In the genomic region with DNA sequence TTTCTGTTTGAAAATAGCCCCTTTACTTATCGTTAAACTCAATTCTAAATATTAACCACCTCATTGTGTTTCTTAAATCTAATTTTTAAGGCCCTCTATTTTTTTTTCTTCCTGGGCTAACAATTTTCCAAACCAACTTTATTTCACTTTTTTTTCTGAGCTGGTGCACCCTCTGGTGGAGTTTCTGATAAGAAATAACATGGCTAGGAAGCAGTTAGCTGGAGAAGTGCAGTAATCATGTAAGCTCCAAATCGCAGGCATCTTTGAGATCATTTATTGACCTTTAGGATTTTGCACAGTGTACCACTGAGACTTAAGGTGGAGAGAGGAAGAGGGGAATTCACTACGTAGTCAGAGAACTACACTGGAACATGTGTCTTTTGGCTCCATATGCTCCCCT, we compare ENCODE assay signal across 9 cellular contexts. TPM values are rescaled to one million over a fixed set of nuclear protein-coding genes. Genes with fewer than 3 reads are reported as not detected.
DNase-seq lines count a peak whose midpoint lies in the region; ATAC-seq, FAIRE-seq and TF ChIP-seq lines count a peak whose summit lies in the region.
"Had no signal": no experiment of that assay in that cellular context is flagged by ENCODE, and none has a peak within 500 bp of the region (broad histone marks: within the 10 kb centered on the region; RNA-seq: fewer than 3 reads in every experiment).

No MANE protein-coding gene starts in this region.

- H3K4me3 ChIP-seq in neural progenitor cell, result no peak overlapping the region
- no peak overlapping the region for H3K4me3 ChIP-seq in Peyer's patch

- peak overlapping the region; percentile 58 for H2AFZ ChIP-seq in neural progenitor cell (replicated peaks)

- H3K36me3 Mint-ChIP-seq in neural progenitor cell, result no peaks in the 10 kb centered on the region

- H3K9me3 ChIP-seq in neural progenitor cell (ENCODE audit: low read depth) (no peaks in the 10 kb centered on the region), Peyer's patch (no peaks in the 10 kb centered on the region)

- H3K27ac ChIP-seq in neural progenitor cell (no peak overlapping the region), Peyer's patch (no peak overlapping the region)

- H3K36me3 ChIP-seq in neural progenitor cell (no peaks in the 10 kb centered on the region), Peyer's patch (no peaks in the 10 kb centered on the region)

- peak; percentile 28 for DNase-seq in GM03348 (ENCODE audit: low spot score)
- peak; percentile 30 for DNase-seq in NCI-H460 (ENCODE audit: extremely low read depth, low read depth)
- peak; percentile 51 for DNase-seq in dedifferentiated amniotic fluid mesenchymal stem cell (ENCODE audit: extremely low spot score)
- DNase-seq in neural progenitor cell (ENCODE audit: low spot score), result peak; percentile 10
- DNase-seq in Peyer's patch, result no peak
- no peak for DNase-seq in GM19239 (ENCODE audit: insufficient read length, low spot score)

- H3F3A ChIP-seq in neural progenitor cell (ENCODE audit: low read depth), result no peaks in the 10 kb centered on the region

- TF ChIP-seq CTCF in neural progenitor cell (IDR thresholded peaks at IDR 0.05), result peak; percentile 54
- no peak for TF ChIP-seq CTCF in Peyer's patch (IDR thresholded peaks at IDR 0.05)

- H3K27me3 Mint-ChIP-seq in neural progenitor cell (ENCODE audit: insufficient read depth, low read depth), result no peaks in the 10 kb centered on the region

- H3K27ac Mint-ChIP-seq in neural progenitor cell, result no peak overlapping the region

- no peak overlapping the region for H3K9ac ChIP-seq in neural progenitor cell

- no peaks in the 10 kb centered on the region for H3K9me3 Mint-ChIP-seq in neural progenitor cell

- H3K27me3 ChIP-seq in neural progenitor cell (no peaks in the 10 kb centered on the region), Peyer's patch (no peaks in the 10 kb centered on the region)

- no peaks in the 10 kb centered on the region for H3K4me1 ChIP-seq in neural progenitor cell
- H3K4me1 ChIP-seq in Peyer's patch, result peaks cover 0 to 9% (median 0%) of the 10 kb centered on the region in 4 donors

- H3K4me3 Mint-ChIP-seq in neural progenitor cell, result no peak overlapping the region

- H3K4me1 Mint-ChIP-seq in neural progenitor cell, result no peaks in the 10 kb centered on the region

- ATAC-seq in HG03432 (IDR thresholded peaks at IDR 0.05; ENCODE audit: unreplicated experiment) (no peak), GM18502 (IDR thresholded peaks at IDR 0.05; ENCODE audit: poor library complexity, unreplicated experiment) (no peak)

- no peak for FAIRE-seq in GM19239 (lab: Jason Lieb, UNC)

- no peak overlapping the region for H3K4me2 ChIP-seq in neural progenitor cell

- H3K79me2 ChIP-seq in neural progenitor cell (ENCODE audit: low read depth), result no peaks in the 10 kb centered on the region

- H4K20me1 ChIP-seq in neural progenitor cell (ENCODE audit: low read depth), result no peaks in the 10 kb centered on the region

- no peak for TF ChIP-seq POLR2A in Peyer's patch (IDR thresholded peaks at IDR 0.05)

RNA-seq across cellular contexts. Expression of a gene that starts 6.4 kb away (rescaled TPM):
- not detected in 2 replicates for total RNA-seq in NCI-H460 (2014; rRNA removed; shearing (Covaris generic))
- not detected in 2 replicates for polyA plus RNA-seq in NCI-H460 (2014; cell fraction: nucleus; rRNA removed)
- not detected in 2 replicates for total RNA-seq in neural progenitor cell (ENCODE audit: low replicate concordance)
- not detected for total RNA-seq in Peyer's patch
- total RNA-seq: pulmonary artery endothelial cell had no signal

RNA-seq across cellular contexts. Expression of a gene that starts 55.3 kb away (rescaled TPM):
- total RNA-seq in NCI-H460 (2014; rRNA removed; shearing (Covaris generic)), result 0.78 and 0.87 TPM in 2 replicates
- polyA plus RNA-seq in NCI-H460 (2014; cell fraction: nucleus; rRNA removed), result 2.1 and 2.9 TPM in 2 replicates
- total RNA-seq in neural progenitor cell (ENCODE audit: low replicate concordance) (not detected in 2 replicates), Peyer's patch (not detected)
- total RNA-seq: pulmonary artery endothelial cell had no signal

Comparison
In these comparisons a context has a peak if more than half of its experiments do, and no peak if none do; other contexts are left out.
1. DNase-seq: peak in GM03348 (single experiment), NCI-H460 (single experiment), dedifferentiated amniotic fluid mesenchymal stem cell (single experiment) and neural progenitor cell (single experiment); none in Peyer's patch (0 of 3) and GM19239 (single experiment).